13 cellular contexts compared by ENCODE assay signal in the genomic region with DNA sequence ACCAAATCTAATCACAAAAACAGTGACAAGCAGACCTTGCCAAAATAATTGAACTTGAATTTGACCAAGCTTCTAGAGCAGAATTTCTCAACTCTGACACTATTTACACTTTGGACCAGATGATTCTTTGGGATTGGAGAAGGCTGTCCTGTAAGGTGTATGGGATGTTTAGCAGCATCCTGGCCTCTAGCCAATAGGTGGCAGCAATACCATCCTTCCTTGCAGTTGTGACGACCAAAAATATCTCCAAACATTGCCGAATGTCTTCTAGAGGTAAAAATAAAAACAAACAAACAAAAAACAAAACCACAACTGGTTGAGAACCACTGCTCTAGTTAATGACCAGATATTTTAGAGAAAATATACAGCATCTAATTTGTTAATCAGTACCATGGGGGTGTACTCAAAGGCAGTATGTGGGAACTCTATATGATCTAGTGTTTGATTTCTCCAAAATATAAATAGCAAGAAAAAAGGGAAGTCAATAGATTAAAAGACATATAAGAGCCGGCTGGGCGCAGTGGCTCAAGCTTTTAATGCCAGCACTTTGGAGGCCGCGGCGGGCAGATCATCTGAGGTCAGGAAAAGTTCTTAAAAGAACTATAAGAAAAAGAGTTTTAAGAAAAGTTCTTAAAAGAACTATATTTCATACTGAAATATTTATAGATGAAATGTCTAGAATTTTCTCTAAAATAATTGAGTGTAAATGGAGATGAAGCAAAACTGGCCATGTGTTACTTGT.
DNase-seq lines count a peak whose midpoint lies in the region; ATAC-seq, FAIRE-seq and TF ChIP-seq lines count a peak whose summit lies in the region.
"Had no signal": no experiment of that assay in that cellular context is flagged by ENCODE, and none has a peak within 500 bp of the region (broad histone marks: within the 10 kb centered on the region; RNA-seq: fewer than 3 reads in every experiment).

No MANE protein-coding gene starts in this region.

- no peaks in the 10 kb centered on the region for H3F3A ChIP-seq in Loucy (ENCODE audit: low read depth)

- H3K36me3 Mint-ChIP-seq in chondrocyte (ENCODE audit: low read depth): peaks cover 2% of the 10 kb centered on the region
- H3K36me3 Mint-ChIP-seq: IgD-negative memory B cell had no signal

- H3K9me3 ChIP-seq in A549: peaks cover 84% of the 10 kb centered on the region
- no peaks in the 10 kb centered on the region for H3K9me3 ChIP-seq in Loucy (ENCODE audit: insufficient read depth, low read depth, low read length)

- no peak overlapping the region for H3K4me3 Mint-ChIP-seq in chondrocyte (ENCODE audit: unreplicated experiment)

- H3K27ac ChIP-seq in A549: no peak overlapping the region
- H3K27ac ChIP-seq: RWPE1 had no signal

- H3K4me1 Mint-ChIP-seq in chondrocyte (ENCODE audit: low read depth): peaks cover 16% of the 10 kb centered on the region

- H3K36me3 ChIP-seq in Loucy (ENCODE audit: insufficient read depth, low read length): no peaks in the 10 kb centered on the region

- H3K9ac ChIP-seq in Loucy (ENCODE audit: low read depth, low read length, poor library complexity, severe bottlenecking): peak overlapping the region; percentile 46

- 48% methylated on average over 7 of the region's 7 CpGs for WGBS in A549 (ENCODE audit: missing lambda C conversion rate)

- peaks cover 26% of the 10 kb centered on the region for H3K9me3 Mint-ChIP-seq in chondrocyte (ENCODE audit: low read depth)

- no peaks in the 10 kb centered on the region for H3K79me2 ChIP-seq in Loucy (ENCODE audit: insufficient read depth, low read length)

- H3K9me2 ChIP-seq in Loucy (replicated peaks; ENCODE audit: low read depth, low read length): no peaks in the 10 kb centered on the region

- no peaks in the 10 kb centered on the region for H3K27me3 Mint-ChIP-seq in chondrocyte (ENCODE audit: low read depth)

- H3K27me3 ChIP-seq in Loucy (ENCODE audit: insufficient read depth, low read length, poor library complexity, severe bottlenecking): no peaks in the 10 kb centered on the region

- H3K4me1 ChIP-seq in A549 (no peaks in the 10 kb centered on the region), Loucy (ENCODE audit: insufficient read depth, low read length, poor library complexity, severe bottlenecking) (peaks cover 4% of the 10 kb centered on the region)

- no peak overlapping the region for H3K4me2 ChIP-seq in A549
- H3K4me2 ChIP-seq in Loucy (ENCODE audit: low read depth, low read length, poor library complexity, severe bottlenecking): peak overlapping the region; percentile 72

- peak; percentile 95 for FAIRE-seq in A549 (lab: Jason Lieb, UNC)

- CTCF ChIA-PET in A549 (lab: Yijun Ruan, JAX): interaction anchor here (0.9 kb wide), 1 partner anchor 208 kb away, joined by 3 read pairs; no protein-coding TSS in a partner anchor

- TF ChIP-seq RAD21 in A549 (conservative IDR thresholded peaks at IDR 0.05 in 1 of 2, IDR thresholded peaks at IDR 0.05 in 1 of 2): peak in 1 of 2 experiments; percentile 24; a peak in 1 of 5 replicates

- H3K27ac Mint-ChIP-seq in chondrocyte (ENCODE audit: unreplicated experiment): no peak overlapping the region
- H3K27ac Mint-ChIP-seq: IgD-negative memory B cell had no signal

- no peak for TF ChIP-seq EP300 in A549 (IDR thresholded peaks at IDR 0.05)

- TF ChIP-seq CTCF in A549 (IDR thresholded peaks at IDR 0.05): no peak
- TF ChIP-seq CTCF in Loucy (conservative IDR thresholded peaks at IDR 0.05; ENCODE audit: low read length): peak; percentile 88
- TF ChIP-seq CTCF in chondrocyte (IDR thresholded peaks at IDR 0.05): peak; percentile 28

- no peaks in the 10 kb centered on the region for H4K20me1 ChIP-seq in Loucy (ENCODE audit: insufficient read depth, low read length, poor library complexity, severe bottlenecking)

- DNase-seq in A549 (ENCODE audit: low read depth in 1 of 2, low spot score in 1 of 2) (peak in 1 of 2 experiments; percentile 42), CD1c-positive myeloid dendritic cell (ENCODE audit: extremely low spot score) (peak; percentile 7), chondrocyte (ENCODE audit: low spot score) (no peak), cerebellar cortex (ENCODE audit: low spot score) (no peak)
- DNase-seq: activated CD4-positive, CD25-positive, alpha-beta regulatory T cell treated with anti-CD3 and anti-CD28 coated beads, Interleukin-2, amount 50 U/mL, for 72 hours; amniotic stem cell; nucleus accumbens had no signal

- POLR2A ChIA-PET in A549 (lab: Yijun Ruan, JAX): no interaction called here

- H3K4me3 ChIP-seq in A549 (no peak overlapping the region), Loucy (ENCODE audit: low read length, poor library complexity, severe bottlenecking) (peak overlapping the region; percentile 47)

- ATAC-seq in A549 (no peak), GM19395 (IDR thresholded peaks at IDR 0.05; ENCODE audit: unreplicated experiment) (no peak), HG03432 (IDR thresholded peaks at IDR 0.05; ENCODE audit: unreplicated experiment) (no peak), GM21381 (IDR thresholded peaks at IDR 0.05; ENCODE audit: unreplicated experiment) (no peak)

- TF ChIP-seq POLR2A in A549 (IDR thresholded peaks at IDR 0.05; ENCODE audit: low read length): no peak

- peak overlapping the region; percentile 97 for H2AFZ ChIP-seq in Loucy (ENCODE audit: low read length)

TF ChIP-seq in A549, 52 proteins besides CTCF, POLR2A, EP300 and RAD21:
- TF ChIP-seq KDM1A (IDR thresholded peaks at IDR 0.05; ENCODE audit: low read depth) (no peak), FOSL2 (IDR thresholded peaks at IDR 0.05) (no peak), FOSL2 (CRISPR knock-in tag; IDR thresholded peaks at IDR 0.05) (no peak), KDM5A (IDR thresholded peaks at IDR 0.05) (no peak), PHF8 (IDR thresholded peaks at IDR 0.05; ENCODE audit: borderline replicate concordance, low read depth) (no peak), TP53 (CRISPR knock-in tag; IDR thresholded peaks at IDR 0.05) (no peak), EHMT2 (IDR thresholded peaks at IDR 0.05; ENCODE audit: low read depth) (no peak), HDAC2 (IDR thresholded peaks at IDR 0.05) (no peak), JUN (IDR thresholded peaks at IDR 0.05) (no peak), POLR2AphosphoS2 (conservative IDR thresholded peaks at IDR 0.05; ENCODE audit: low read length) (no peak), HOXA7 (CRISPR knock-in tag; IDR thresholded peaks at IDR 0.05) (no peak), FOSB (CRISPR knock-in tag; IDR thresholded peaks at IDR 0.05) (no peak)
- TF ChIP-seq, protein P1, sequence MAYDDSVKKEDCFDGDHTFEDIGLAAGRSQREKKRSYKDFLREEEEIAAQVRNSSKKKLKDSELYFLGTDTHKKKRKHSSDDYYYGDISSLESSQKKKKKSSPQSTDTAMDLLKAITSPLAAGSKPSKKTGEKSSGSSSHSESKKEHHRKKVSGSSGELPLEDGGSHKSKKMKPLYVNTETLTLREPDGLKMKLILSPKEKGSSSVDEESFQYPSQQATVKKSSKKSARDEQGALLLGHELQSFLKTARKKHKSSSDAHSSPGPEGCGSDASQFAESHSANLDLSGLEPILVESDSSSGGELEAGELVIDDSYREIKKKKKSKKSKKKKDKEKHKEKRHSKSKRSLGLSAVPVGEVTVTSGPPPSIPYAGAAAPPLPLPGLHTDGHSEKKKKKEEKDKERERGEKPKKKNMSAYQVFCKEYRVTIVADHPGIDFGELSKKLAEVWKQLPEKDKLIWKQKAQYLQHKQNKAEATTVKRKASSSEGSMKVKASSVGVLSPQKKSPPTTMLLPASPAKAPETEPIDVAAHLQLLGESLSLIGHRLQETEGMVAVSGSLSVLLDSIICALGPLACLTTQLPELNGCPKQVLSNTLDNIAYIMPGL (CRISPR knock-in tag; IDR thresholded peaks at IDR 0.05; ENCODE audit: borderline replicate concordance): no peak
- TF ChIP-seq, protein P2, sequence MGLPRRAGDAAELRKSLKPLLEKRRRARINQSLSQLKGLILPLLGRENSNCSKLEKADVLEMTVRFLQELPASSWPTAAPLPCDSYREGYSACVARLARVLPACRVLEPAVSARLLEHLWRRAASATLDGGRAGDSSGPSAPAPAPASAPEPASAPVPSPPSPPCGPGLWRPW (IDR thresholded peaks at IDR 0.05): no peak
TF ChIP-seq in A549: peak in this region for 0.
